ENCODE assay signal across 10 cellular contexts in the genomic region with DNA sequence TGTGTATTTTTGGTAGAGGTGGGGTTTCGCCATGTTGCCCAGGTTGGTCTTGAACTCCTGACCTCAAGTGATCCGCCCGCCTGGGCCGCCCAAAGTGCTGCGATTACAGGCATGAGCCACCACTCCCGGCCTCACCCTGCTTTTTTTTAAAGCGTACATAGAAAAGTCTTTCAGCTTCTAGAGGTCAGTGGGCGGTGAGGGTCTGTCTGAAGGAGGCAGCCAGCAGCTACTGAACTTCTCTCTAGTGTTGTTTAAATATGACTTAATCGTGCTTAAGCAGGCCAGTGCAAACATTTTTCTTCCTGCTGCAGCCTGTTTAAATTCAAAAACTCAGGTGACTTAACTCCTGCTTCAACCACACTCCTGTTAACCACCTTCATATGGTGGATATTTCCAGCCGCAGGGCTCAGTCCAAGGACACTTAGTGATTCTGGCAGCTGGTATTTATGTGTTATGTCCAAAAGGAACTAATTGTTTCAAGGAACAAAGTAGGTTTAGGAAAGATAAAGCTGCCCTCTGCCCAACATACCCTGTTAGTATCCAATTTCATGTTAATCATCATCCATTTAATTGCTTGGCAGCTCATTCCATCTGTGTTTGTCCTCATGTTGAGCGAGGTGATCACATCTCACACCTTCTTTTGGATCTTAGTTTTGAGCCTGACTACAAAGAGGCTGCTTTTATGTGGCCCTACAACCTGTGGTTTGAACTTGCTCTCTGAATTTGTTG. TPM values are rescaled to one million over a fixed set of nuclear protein-coding genes. Genes with fewer than 3 reads are reported as not detected.
DNase-seq lines count a peak whose midpoint lies in the region; ATAC-seq, FAIRE-seq and TF ChIP-seq lines count a peak whose summit lies in the region.
"Had no signal": no experiment of that assay in that cellular context is flagged by ENCODE, and none has a peak within 500 bp of the region (broad histone marks: within the 10 kb centered on the region; RNA-seq: fewer than 3 reads in every experiment).

No MANE protein-coding gene starts in this region.

- H3K4me1 Mint-ChIP-seq in naive thymus-derived CD8-positive, alpha-beta T cell = peaks cover 18 to 73% (median 63%) of the 10 kb centered on the region in 4 donors

- no peaks in the 10 kb centered on the region for H3K27me3 Mint-ChIP-seq in naive thymus-derived CD8-positive, alpha-beta T cell

- intact Hi-C loops in breast epithelium (cut with DNase I; ENCODE audit: low total_unique reads) (no loop called here), testis (cut with DNase I; ENCODE audit: low total_unique reads) (no loop called here)

- peaks cover 0 to 51% (median 12%) of the 10 kb centered on the region in 3 donors for H3K36me3 Mint-ChIP-seq in naive thymus-derived CD8-positive, alpha-beta T cell

- peak overlapping the region; percentile 29 to 88 (median 74) for H3K27ac Mint-ChIP-seq in naive thymus-derived CD8-positive, alpha-beta T cell

- DNase-seq in COR-L47 (lab: John Stamatoyannopoulos, UW) (peak; percentile 43), NCI-H146 treated with DMSO at 0.1 percent for 48 hours (lab: John Stamatoyannopoulos, UW; ENCODE audit: unreplicated experiment) (peak; percentile 75), breast epithelium (ENCODE audit: low spot score in 2 of 2) (no peak), H54 (ENCODE audit: insufficient read length, low spot score) (no peak), testis (no peak)
- DNase-seq in naive thymus-derived CD8-positive, alpha-beta T cell = no peak
- DNase-seq: left ventricle myocardium superior had no signal

- no peak for TF ChIP-seq POLR2A in breast epithelium (IDR thresholded peaks at IDR 0.05)
- TF ChIP-seq POLR2A in H54 (IDR thresholded peaks at IDR 0.05; ENCODE audit: low read depth, low read length) = no peak
- no peak for TF ChIP-seq POLR2A in testis (IDR thresholded peaks at IDR 0.05)

- peak overlapping the region; percentile 36 to 84 (median 62) for H3K4me3 Mint-ChIP-seq in naive thymus-derived CD8-positive, alpha-beta T cell

- H3K27ac ChIP-seq in breast epithelium = peak overlapping the region; percentile 19 to 73
- H3K27ac ChIP-seq in testis = peak overlapping the region in 1 of 2 donors; percentile 11
- H3K27ac ChIP-seq: KMS-11 had no signal

- no peaks in the 10 kb centered on the region for H3K9me3 Mint-ChIP-seq in naive thymus-derived CD8-positive, alpha-beta T cell

- H3K4me3 ChIP-seq in breast epithelium (peak overlapping the region in 1 of 3 donors; percentile 39), testis (no peak overlapping the region)

- FAIRE-seq in H54 (lab: Jason Lieb, UNC) = no peak

- 27 to 35% methylated on average over 11 of the region's 11 CpGs for WGBS in testis, 2 donors

- H3K9me3 ChIP-seq in breast epithelium = no peaks in the 10 kb centered on the region
- no peaks in the 10 kb centered on the region for H3K9me3 ChIP-seq in testis

- H3K36me3 ChIP-seq in breast epithelium = peaks cover 8% of the 10 kb centered on the region
- no peaks in the 10 kb centered on the region for H3K36me3 ChIP-seq in testis (ENCODE audit: low read depth, missing control alignments)

- POLR2A ChIA-PET in naive thymus-derived CD8-positive, alpha-beta T cell (lab: Charles Lee) = interaction anchor here (0.6 kb wide), 1 partner anchor 37 kb away, joined by 3 read pairs; no protein-coding TSS in a partner anchor

- no peak for ATAC-seq in naive thymus-derived CD8-positive, alpha-beta T cell
- ATAC-seq in GM18873 (IDR thresholded peaks at IDR 0.05; ENCODE audit: low FRiP score, unreplicated experiment) (no peak), HG02973 (IDR thresholded peaks at IDR 0.05; ENCODE audit: unreplicated experiment) (no peak)
- ATAC-seq: left ventricle myocardium superior had no signal

- peaks cover 0 to 3% of the 10 kb centered on the region in 2 donors for H3K4me1 ChIP-seq in breast epithelium
- H3K4me1 ChIP-seq in testis = peaks cover 38% of the 10 kb centered on the region

- TF ChIP-seq CTCF in breast epithelium (IDR thresholded peaks at IDR 0.05) (no peak), testis (IDR thresholded peaks at IDR 0.05) (no peak)

- no peaks in the 10 kb centered on the region for H3K27me3 ChIP-seq in breast epithelium
- H3K27me3 ChIP-seq in testis = no peaks in the 10 kb centered on the region

RNA-seq across cellular contexts. Expression of a gene that starts 2.0 kb away (rescaled TPM):
- 10 to 100 TPM; 20.2 to 39.0 (median 31.9) TPM for total RNA-seq in breast epithelium
- total RNA-seq in naive thymus-derived CD8-positive, alpha-beta T cell = 10 to 100 TPM; 45.2 to 48.0 TPM
- 10 to 100 TPM; 29.6 to 48.7 (median 39.5) TPM for polyA plus RNA-seq in naive thymus-derived CD8-positive, alpha-beta T cell
- total RNA-seq in testis = 10 to 100 TPM; 42.6 to 48.5 TPM
- 72.5 TPM for polyA plus RNA-seq in testis (ENCODE audit: insufficient read depth, low read depth, low replicate concordance)

Comparison
In these comparisons a context has a peak if more than half of its experiments do, and no peak if none do; other contexts are left out.
1. DNase-seq: peak in COR-L47 (single experiment) and NCI-H146 treated with DMSO at 0.1 percent for 48 hours (single experiment); none in breast epithelium (0 of 2), naive thymus-derived CD8-positive, alpha-beta T cell (0 of 10), H54 (single experiment) and testis (single experiment).